Comparison of ENCODE assay signal across 9 cellular contexts in the genomic region with DNA sequence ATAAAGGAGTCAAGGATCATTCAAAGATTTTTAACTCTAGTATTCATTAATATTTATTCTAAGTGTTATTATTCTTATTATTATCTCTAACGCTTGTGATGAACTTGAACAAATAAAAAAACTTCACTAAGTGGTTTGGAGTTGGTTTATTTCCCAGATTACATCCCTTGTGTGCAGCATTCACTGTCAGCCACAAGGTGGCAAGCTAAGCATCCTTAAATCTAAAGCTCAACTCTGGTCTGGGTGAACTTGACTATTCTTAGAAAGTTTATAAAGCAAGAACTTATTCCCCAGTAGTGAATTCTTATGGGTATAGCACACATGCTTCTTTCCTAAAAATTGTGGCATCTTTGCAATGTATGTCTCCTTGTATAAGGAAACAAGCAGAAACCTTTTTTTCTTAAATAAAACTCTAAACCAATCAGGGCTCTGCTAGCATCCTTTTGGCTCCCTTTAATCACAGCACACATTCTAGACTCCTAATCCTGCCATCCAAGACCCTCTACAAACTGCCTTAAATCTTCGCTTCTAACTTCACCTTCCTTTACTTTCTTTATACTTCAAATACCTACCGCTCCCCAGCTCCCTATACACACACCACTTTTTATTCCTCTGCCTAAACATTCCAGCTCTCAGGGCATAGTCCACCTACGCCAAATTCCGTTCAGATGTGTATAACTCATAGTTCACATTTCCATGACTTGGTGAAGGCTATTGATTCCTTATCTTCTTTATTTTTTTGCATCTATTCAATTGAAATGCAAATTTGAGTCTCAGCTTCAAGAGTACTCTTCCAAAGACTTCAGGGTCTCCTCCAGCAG.
DNase-seq lines count a peak whose midpoint lies in the region; ATAC-seq and TF ChIP-seq lines count a peak whose summit lies in the region.
"Had no signal": no experiment of that assay in that cellular context is flagged by ENCODE, and none has a peak within 500 bp of the region (broad histone marks: within the 10 kb centered on the region; RNA-seq: fewer than 3 reads in every experiment).

No MANE protein-coding gene starts in this region.

- CTCF ChIA-PET in AG04449 (lab: Yijun Ruan, JAX), result interaction anchor here (0.9 to 6.5 kb wide), 10 partner anchors 7 to 1032 kb away, joined by 3 to 43 read pairs (median 5); no protein-coding TSS in a partner anchor
- CTCF ChIA-PET in GM10248 (lab: Yijun Ruan, JAX), result interaction anchor here (0.7 to 4.3 kb wide), 21 partner anchors 9 to 1032 kb away, joined by 3 to 31 read pairs (median 5); no protein-coding TSS in a partner anchor

- no peak overlapping the region for H3K27ac Mint-ChIP-seq in H9

- H2BK20ac ChIP-seq in H9 (ENCODE audit: low read depth, low read length, poor library complexity, severe bottlenecking), result no peak overlapping the region

- H3K27ac ChIP-seq in H9 (ENCODE audit: insufficient read length, low read depth, low read length) (no peak overlapping the region), SU-DHL-6 (ENCODE audit: low read depth, low read length) (no peak overlapping the region), foreskin keratinocyte (no peak overlapping the region)
- H3K27ac ChIP-seq: SJSA1 had no signal

- no peaks in the 10 kb centered on the region for H3F3A ChIP-seq in SU-DHL-6 (ENCODE audit: insufficient read depth)

- H3K9me3 ChIP-seq in H9 (ENCODE audit: control insufficient read depth, low read depth, low read length) (no peaks in the 10 kb centered on the region), SU-DHL-6 (ENCODE audit: insufficient read depth, low read length) (no peaks in the 10 kb centered on the region)
- H3K9me3 ChIP-seq: SJSA1 had no signal

- no peak overlapping the region for H2AFZ ChIP-seq in H9 (ENCODE audit: low read length)
- no peak overlapping the region for H2AFZ ChIP-seq in SU-DHL-6 (ENCODE audit: low read depth, low read length, severe bottlenecking)

- H3K36me3 Mint-ChIP-seq in H9 (ENCODE audit: insufficient read depth in 1 of 3, low read depth in 3 of 3), result no peaks in the 10 kb centered on the region

- H3K18ac ChIP-seq in H9 (ENCODE audit: insufficient read length, low read depth, low read length), result no peak overlapping the region

- DNase-seq in AG04449 (ENCODE audit: low read depth, low spot score), result peak; percentile 28
- DNase-seq in GM10248 (ENCODE audit: extremely low spot score), result peak; percentile 19
- DNase-seq in H9, result peak; percentile 34
- DNase-seq in foreskin keratinocyte, result peak in 1 of 2 donors; percentile 32
- peak; percentile 2 for DNase-seq in pulmonary artery endothelial cell (ENCODE audit: low read depth, low spot score)
- no peak for DNase-seq in activated T-cell treated with anti-CD3 and anti-CD28 coated beads for 4 hours

- H3K4me3 Mint-ChIP-seq in H9, result no peak overlapping the region

- no peaks in the 10 kb centered on the region for H3K27me3 Mint-ChIP-seq in H9 (ENCODE audit: low read depth)

- no peak overlapping the region for H3K4ac ChIP-seq in H9 (ENCODE audit: low read depth, low read length)

- no peaks in the 10 kb centered on the region for H3K9me2 ChIP-seq in SU-DHL-6 (replicated peaks; ENCODE audit: insufficient read depth, low read length)

- no peak overlapping the region for H4K5ac ChIP-seq in H9 (ENCODE audit: insufficient read length, low read depth, low read length)

- no peaks in the 10 kb centered on the region for H4K20me1 ChIP-seq in H9 (ENCODE audit: control insufficient read depth, insufficient read depth, insufficient read length)
- H4K20me1 ChIP-seq in SU-DHL-6 (ENCODE audit: low read depth, low read length), result no peaks in the 10 kb centered on the region

- no peaks in the 10 kb centered on the region for H3K36me3 ChIP-seq in SU-DHL-6 (ENCODE audit: low read length)
- H3K36me3 ChIP-seq: SJSA1 had no signal

- 100% methylated on average over 2 of the region's 5 CpGs for WGBS in H9 (ENCODE audit: extremely low coverage, insufficient read length, low lambda C conversion rate)

- no peak overlapping the region for H3T11ph ChIP-seq in H9 (ENCODE audit: low read length)

- no peaks in the 10 kb centered on the region for H3K79me2 ChIP-seq in H9 (ENCODE audit: insufficient read depth, low read length)
- no peaks in the 10 kb centered on the region for H3K79me2 ChIP-seq in SU-DHL-6 (ENCODE audit: insufficient read depth, low read length)

- POLR2A ChIA-PET in AG04449 (lab: Yijun Ruan, JAX), result no interaction called here
- POLR2A ChIA-PET in GM10248 (lab: Yijun Ruan, JAX), result no interaction called here

- H4K8ac ChIP-seq in H9 (replicated peaks; ENCODE audit: insufficient read length, low read depth, low read length), result no peak overlapping the region

- no peak overlapping the region for H2AK5ac ChIP-seq in H9 (ENCODE audit: insufficient read length, low read length)

- H3K79me1 ChIP-seq in H9 (ENCODE audit: insufficient read depth, low read depth, low read length, poor library complexity, severe bottlenecking), result no peaks in the 10 kb centered on the region

- H3K23ac ChIP-seq in H9 (ENCODE audit: insufficient read length, low read depth, low read length), result no peak overlapping the region

- H3K4me3 ChIP-seq in AG04449 (ENCODE audit: low read depth, low read length) (no peak overlapping the region), SU-DHL-6 (ENCODE audit: insufficient read depth, low read length, poor library complexity, severe bottlenecking) (no peak overlapping the region)
- H3K4me3 ChIP-seq: SJSA1 had no signal

- TF ChIP-seq CTCF in AG04449 (IDR thresholded peaks at IDR 0.05; ENCODE audit: insufficient read depth, low read length, missing control alignments) (peak; percentile 71), GM10248 (IDR thresholded peaks at IDR 0.05; ENCODE audit: control extremely low read depth, extremely low read depth, low read depth, missing control alignments) (peak; percentile 84), H9 (conservative IDR thresholded peaks at IDR 0.05) (peak; percentile 94), LNCAP (IDR thresholded peaks at IDR 0.05) (peak; percentile 91), SU-DHL-6 (IDR thresholded peaks at IDR 0.05; ENCODE audit: insufficient read depth, low read length, poor library complexity, severe bottlenecking) (peak; percentile 95), foreskin keratinocyte (conservative IDR thresholded peaks at IDR 0.05) (peak; percentile 80)

- peaks cover 3 to 6% of the 10 kb centered on the region in 2 experiments; a peak in 3 of 4 replicates for H3K4me1 Mint-ChIP-seq in H9

- no peak overlapping the region for H2BK15ac ChIP-seq in H9 (ENCODE audit: low read depth, low read length)

- no peak overlapping the region for H2BK120ac ChIP-seq in H9 (ENCODE audit: low read depth, low read length, poor library complexity, severe bottlenecking)

- no peak overlapping the region for H3K56ac ChIP-seq in H9 (ENCODE audit: insufficient read length, low read depth, low read length)

- ATAC-seq in foreskin keratinocyte, result peak; percentile 91

- no peaks in the 10 kb centered on the region for H3K4me1 ChIP-seq in H9 (ENCODE audit: insufficient read depth, low read length)
- H3K4me1 ChIP-seq in foreskin keratinocyte, result no peaks in the 10 kb centered on the region
- H3K4me1 ChIP-seq: SJSA1 had no signal

- H3K9ac ChIP-seq in H9 (ENCODE audit: extremely low read depth, insufficient read length, low read length), result no peak overlapping the region
- no peak overlapping the region for H3K9ac ChIP-seq in SU-DHL-6 (ENCODE audit: low read length)

- H3K23me2 ChIP-seq in H9 (ENCODE audit: insufficient read length, low read depth, low read length, poor library complexity, severe bottlenecking), result no peaks in the 10 kb centered on the region

- no peak overlapping the region for H4K91ac ChIP-seq in H9 (ENCODE audit: insufficient read length, low read depth, low read length)

- no peak overlapping the region for H3K14ac ChIP-seq in H9 (ENCODE audit: insufficient read depth, low read length)

- H3K9me3 Mint-ChIP-seq in H9, result no peaks in the 10 kb centered on the region

- H2BK5ac ChIP-seq in H9 (ENCODE audit: insufficient read length, low read length), result no peak overlapping the region

- no peak overlapping the region for H3K4me2 ChIP-seq in H9 (ENCODE audit: insufficient read depth, insufficient read length, low read length)
- H3K4me2 ChIP-seq in SU-DHL-6 (ENCODE audit: low read depth, low read length, poor library complexity, severe bottlenecking), result no peak overlapping the region

- no peak overlapping the region for H2BK12ac ChIP-seq in H9 (ENCODE audit: insufficient read length, low read depth, low read length)

- H3K27me3 ChIP-seq in H9 (ENCODE audit: insufficient read depth, low read length) (no peaks in the 10 kb centered on the region), SU-DHL-6 (ENCODE audit: low read length) (no peaks in the 10 kb centered on the region), foreskin keratinocyte (peaks cover 10% of the 10 kb centered on the region)
- H3K27me3 ChIP-seq: SJSA1 had no signal
